12 cellular contexts compared by ENCODE assay signal in genomic region chr1:202005958-202006357, GRCh38. TPM values are rescaled to one million over a fixed set of nuclear protein-coding genes. Genes with fewer than 3 reads are reported as not detected.
DNase-seq lines count a peak whose midpoint lies in the region; ATAC-seq, FAIRE-seq and TF ChIP-seq lines count a peak whose summit lies in the region.
"Had no signal": no experiment of that assay in that cellular context is flagged by ENCODE, and none has a peak within 500 bp of the region (broad histone marks: within the 10 kb centered on the region; RNA-seq: fewer than 3 reads in every experiment).

No MANE protein-coding gene starts in this region.

- peaks cover 46% of the 10 kb centered on the region for H3K4me1 ChIP-seq in GM23338 (ENCODE audit: insufficient read depth)
- peaks cover 11 to 36% (median 19%) of the 10 kb centered on the region in 4 donors for H3K4me1 ChIP-seq in stomach

- H3K9me3 Mint-ChIP-seq in GM23338: no peaks in the 10 kb centered on the region
- H3K9me3 Mint-ChIP-seq: activated CD4-positive, alpha-beta T cell treated with anti-CD3 and anti-CD28 coated beads, Interleukin-2, amount 10 ng/mL, durations not matched to agents 7 days and 5 days; memory B cell had no signal

- H4K20me1 ChIP-seq in GM23338 (replicated peaks; ENCODE audit: insufficient read depth): no peaks in the 10 kb centered on the region

- peaks cover 4% of the 10 kb centered on the region for H3K79me2 ChIP-seq in GM23338 (replicated peaks; ENCODE audit: insufficient read depth)

- peaks cover 16% of the 10 kb centered on the region; the same call in 1 of the 2 replicates for H3K36me3 ChIP-seq in GM23338 (ENCODE audit: insufficient read depth)
- peaks cover 44 to 69% (median 62%) of the 10 kb centered on the region in 4 donors for H3K36me3 ChIP-seq in stomach

- intact Hi-C loops in stomach (cut with DNase I; ENCODE audit: low total_unique reads): no loop called here

- no peak overlapping the region for H3K4me3 ChIP-seq in GM23338
- H3K4me3 ChIP-seq in stomach: no peak overlapping the region

- peaks cover 52% of the 10 kb centered on the region for H3K36me3 Mint-ChIP-seq in GM23338 (ENCODE audit: low read depth)

- H3K4me3 Mint-ChIP-seq in GM23338: no peak overlapping the region
- H3K4me3 Mint-ChIP-seq: activated CD4-positive, alpha-beta T cell treated with anti-CD3 and anti-CD28 coated beads, Interleukin-2, amount 10 ng/mL, durations not matched to agents 7 days and 5 days; memory B cell had no signal

- H3K27me3 ChIP-seq in GM23338 (ENCODE audit: insufficient read depth) (no peaks in the 10 kb centered on the region), stomach (no peaks in the 10 kb centered on the region)

- DNase-seq in GM23338 (ENCODE audit: low spot score) (peak; percentile 62), RPMI7951 (ENCODE audit: low read depth) (peak; percentile 11), fibroblast of peridontal ligament (ENCODE audit: extremely low read depth) (peak; percentile 37), stomach (no peak), GM12892 (ENCODE audit: insufficient read length) (no peak), GF-D8 (lab: John Stamatoyannopoulos, UW) (no peak), G401 (ENCODE audit: low spot score) (no peak)
- DNase-seq: activated CD4-positive, alpha-beta T cell treated with anti-CD3 and anti-CD28 coated beads, Interleukin-2, amount 10 ng/mL, durations not matched to agents 7 days and 5 days; NCI-H2081; stimulated activated CD4-positive, alpha-beta T cell treated with anti-CD3 and anti-CD28 coated beads, Interleukin-2, amount 100 ng/mL, for 24 hours had no signal

- peaks cover 47% of the 10 kb centered on the region for H3K4me1 Mint-ChIP-seq in GM23338
- H3K4me1 Mint-ChIP-seq: activated CD4-positive, alpha-beta T cell treated with anti-CD3 and anti-CD28 coated beads, Interleukin-2, amount 10 ng/mL, durations not matched to agents 7 days and 5 days had no signal

- H3K9me2 ChIP-seq in GM23338 (ENCODE audit: insufficient read depth): no peaks in the 10 kb centered on the region

- no peak overlapping the region for H3K4me2 ChIP-seq in GM23338

- TF ChIP-seq POLR2A in stomach (IDR thresholded peaks at IDR 0.05): no peak
- no peak for TF ChIP-seq POLR2A in GM12892 (IDR thresholded peaks at IDR 0.05; ENCODE audit: low read depth, low read length)

- TF ChIP-seq EP300 in stomach (IDR thresholded peaks at IDR 0.05): no peak

- in situ Hi-C loops in G401 (cut with HindIII; ENCODE audit: low sequenced_read_pairs): loop anchor here (25.0 kb wide), 1 partner anchor 131 kb away; the partner anchor contains the start of gene ARL8A

- H3K9me3 ChIP-seq in stomach: no peaks in the 10 kb centered on the region

- H3K27ac ChIP-seq in GM23338 (ENCODE audit: low read depth) (peak overlapping the region; percentile 83; the same call in 1 of the 2 replicates), stomach (peak overlapping the region in 3 of 5 donors; percentile 20 to 94 (median 92))

- 51 to 82% (median 61%) methylated on average over 2 of the region's 2 CpGs for WGBS in stomach, 5 donors

- ATAC-seq in GM23338: no peak

- H3K27me3 Mint-ChIP-seq in GM23338 (ENCODE audit: insufficient read depth, low read depth, poor library complexity): peaks cover 11% of the 10 kb centered on the region
- H3K27me3 Mint-ChIP-seq: activated CD4-positive, alpha-beta T cell treated with anti-CD3 and anti-CD28 coated beads, Interleukin-2, amount 10 ng/mL, durations not matched to agents 7 days and 5 days; memory B cell had no signal

- TF ChIP-seq CTCF in GM23338 (conservative IDR thresholded peaks at IDR 0.05; ENCODE audit: low read depth in 2 of 2) (peak; percentile 65 to 88), stomach (IDR thresholded peaks at IDR 0.05) (peak in 5 of 7 experiments; percentile 25 to 63 (median 42))

- H3F3A ChIP-seq in GM23338 (replicated peaks; ENCODE audit: low read depth): peaks cover 11% of the 10 kb centered on the region

- no peak overlapping the region for H2AFZ ChIP-seq in GM23338

- no peak for FAIRE-seq in GM12892 (lab: Jason Lieb, UNC)
- FAIRE-seq: colon had no signal

- H3K27ac Mint-ChIP-seq in GM23338: peak overlapping the region; percentile 78; the same call in 1 of the 2 replicates
- H3K27ac Mint-ChIP-seq: memory B cell had no signal

TF ChIP-seq in GM23338, 12 proteins besides CTCF, POLR2A, EP300 and RAD21:
- TF ChIP-seq STAT1 (IDR thresholded peaks at IDR 0.05; ENCODE audit: unreplicated experiment) (no peak), JUNB (IDR thresholded peaks at IDR 0.05; ENCODE audit: unreplicated experiment) (no peak)
TF ChIP-seq in GM23338: peak in this region for 0.

RNA-seq across cellular contexts. Expression of gene ELF3, which starts 4.4 kb away (rescaled TPM):
- 13.0 and 19.5 TPM in 2 replicates for total RNA-seq in GM23338 (2014; rRNA removed; shearing (Covaris generic))
- polyA plus RNA-seq in GM23338 (2016; fragmentation: Nextera tagmentation; extraction: Ambion mirVana) (10.9 and 12.3 TPM in 2 replicates), stomach (100 to 1,000 TPM; 146 to 253 (median 242) TPM)
- not detected in 2 replicates for total RNA-seq in RPMI7951 (2014; rRNA removed; shearing (Covaris generic))
- total RNA-seq in stomach: 1,000 to 10,000 TPM in 1 of 5 donors, 100 to 1,000 TPM in 4; 174 to 1,083 (median 289) TPM
- polyA plus RNA-seq in GM12892 (2012; ENCODE audit: missing spikeins): 0.47 TPM
- total RNA-seq in G401 (2014; rRNA removed; shearing (Covaris generic)): 3.4 and 3.8 TPM in 2 replicates

RNA-seq across cellular contexts. Expression of gene RNPEP, which starts 23.5 kb away (rescaled TPM):
- 61.6 and 80.3 TPM in 2 replicates for total RNA-seq in GM23338 (2014; rRNA removed; shearing (Covaris generic))
- polyA plus RNA-seq in GM23338 (2016; fragmentation: Nextera tagmentation; extraction: Ambion mirVana) (32.1 and 35.0 TPM in 2 replicates), stomach (10 to 100 TPM; 31.6 to 38.6 (median 37.6) TPM)
- 46.6 and 55.4 TPM in 2 replicates for total RNA-seq in RPMI7951 (2014; rRNA removed; shearing (Covaris generic))
- total RNA-seq in stomach: 100 to 1,000 TPM in 3 of 5 donors, 10 to 100 TPM in 2; 23.3 to 900 (median 102) TPM
- polyA plus RNA-seq in GM12892 (2012; ENCODE audit: missing spikeins): 41.6 TPM
- total RNA-seq in G401 (2014; rRNA removed; shearing (Covaris generic)): 60.2 and 79.5 TPM in 2 replicates

RNA-seq across cellular contexts. Expression of gene TIMM17A, which starts 50.7 kb away (rescaled TPM):
- 38.5 and 45.9 TPM in 2 replicates for total RNA-seq in GM23338 (2014; rRNA removed; shearing (Covaris generic))
- polyA plus RNA-seq in GM23338 (2016; fragmentation: Nextera tagmentation; extraction: Ambion mirVana): 53.4 and 60.0 TPM in 2 replicates
- total RNA-seq in RPMI7951 (2014; rRNA removed; shearing (Covaris generic)): 64.5 and 74.3 TPM in 2 replicates
- total RNA-seq in stomach: 10 to 100 TPM in 2 of 5 donors, 1 to 10 TPM in 3; 3.2 to 47.0 (median 7.1) TPM
- 10 to 100 TPM; 26.1 to 48.8 (median 37.4) TPM for polyA plus RNA-seq in stomach
- polyA plus RNA-seq in GM12892 (2012; ENCODE audit: missing spikeins): 77.1 TPM
- 71.1 and 85.0 TPM in 2 replicates for total RNA-seq in G401 (2014; rRNA removed; shearing (Covaris generic))

RNA-seq across cellular contexts. Expression of gene LMOD1, which starts 59.6 kb away (rescaled TPM):
- 0.82 and 1.7 TPM in 2 replicates for total RNA-seq in GM23338 (2014; rRNA removed; shearing (Covaris generic))
- 0.74 and 1.0 TPM in 2 replicates for polyA plus RNA-seq in GM23338 (2016; fragmentation: Nextera tagmentation; extraction: Ambion mirVana)
- 0.49 and 0.60 TPM in 2 replicates for total RNA-seq in RPMI7951 (2014; rRNA removed; shearing (Covaris generic))
- 100 to 1,000 TPM in 3 of 5 donors, 10 to 100 TPM in 2; 27.5 to 420 (median 102) TPM for total RNA-seq in stomach
- 100 to 1,000 TPM in 1 of 3 donors, 10 to 100 TPM in 2; 19.6 to 117 (median 22.9) TPM for polyA plus RNA-seq in stomach
- polyA plus RNA-seq in GM12892 (2012; ENCODE audit: missing spikeins): not detected
- 2.4 and 2.5 TPM in 2 replicates for total RNA-seq in G401 (2014; rRNA removed; shearing (Covaris generic))
- total RNA-seq: activated CD4-positive, alpha-beta T cell treated with anti-CD3 and anti-CD28 coated beads, Interleukin-2, amount 10 ng/mL, durations not matched to agents 7 days and 5 days had no signal

Comparison
In these comparisons a context has a peak if more than half of its experiments do, and no peak if none do; other contexts are left out.
1. DNase-seq: peak in GM23338 (single experiment), RPMI7951 (single experiment) and fibroblast of peridontal ligament (single experiment); none in stomach (single experiment), GM12892 (single experiment), GF-D8 (single experiment) and G401 (single experiment).